ENCODE assay signal across 11 cellular contexts in genomic region chr1:8017495-8018310, GRCh38. TPM values are rescaled to one million over a fixed set of nuclear protein-coding genes. Genes with fewer than 3 reads are reported as not detected.
A peak's percentile ranks its signal among the peaks of the same experiment; 100 is the strongest.
DNase-seq lines count a peak whose midpoint lies in the region; ATAC-seq, FAIRE-seq and TF ChIP-seq lines count a peak whose summit lies in the region.
"Had no signal": no experiment of that assay in that cellular context is flagged by ENCODE, and none has a peak within 500 bp of the region (broad histone marks: within the 10 kb centered on the region; RNA-seq: fewer than 3 reads in every experiment).

No MANE protein-coding gene starts in this region.

- no peaks in the 10 kb centered on the region for H3K36me3 ChIP-seq in SK-N-MC (ENCODE audit: insufficient read depth, low read length)

- peak overlapping the region; percentile 23 for H3K4me3 ChIP-seq in SK-N-MC
- H3K4me3 ChIP-seq: GM12878 had no signal

- ATAC-seq in foreskin keratinocyte (no peak), HG02852 (IDR thresholded peaks at IDR 0.05; ENCODE audit: unreplicated experiment) (no peak), HG02642 (IDR thresholded peaks at IDR 0.05; ENCODE audit: poor library complexity, unreplicated experiment) (no peak)
- no peak for ATAC-seq in stimulated activated naive CD8-positive, alpha-beta T cell treated with anti-CD3 and anti-CD28 coated beads, Interleukin-15, amount 100 ng/mL, for 72 hours
- ATAC-seq: activated naive CD8-positive, alpha-beta T cell treated with anti-CD3 and anti-CD28 coated beads, Interleukin-2, amount 50 U/mL, for 24 hours had no signal

- no peak overlapping the region for H3K9ac ChIP-seq in SK-N-MC (ENCODE audit: insufficient read length)

- no peak for TF ChIP-seq POLR2A in H54 (IDR thresholded peaks at IDR 0.05; ENCODE audit: low read depth, low read length)

- H3K4me1 Mint-ChIP-seq in stimulated activated naive CD8-positive, alpha-beta T cell treated with anti-CD3 and anti-CD28 coated beads, Interleukin-15, amount 100 ng/mL, for 72 hours = peaks cover 6% of the 10 kb centered on the region
- H3K4me1 Mint-ChIP-seq: activated naive CD8-positive, alpha-beta T cell treated with anti-CD3 and anti-CD28 coated beads, Interleukin-2, amount 50 U/mL, for 24 hours had no signal

- no peaks in the 10 kb centered on the region for H3K27me3 ChIP-seq in foreskin keratinocyte

- H3K27me3 Mint-ChIP-seq in stimulated activated naive CD8-positive, alpha-beta T cell treated with anti-CD3 and anti-CD28 coated beads, Interleukin-15, amount 100 ng/mL, for 72 hours = peaks cover 37% of the 10 kb centered on the region

- no peak overlapping the region for H3K27ac Mint-ChIP-seq in stimulated activated naive CD8-positive, alpha-beta T cell treated with anti-CD3 and anti-CD28 coated beads, Interleukin-15, amount 100 ng/mL, for 72 hours
- H3K27ac Mint-ChIP-seq: activated naive CD8-positive, alpha-beta T cell treated with anti-CD3 and anti-CD28 coated beads, Interleukin-2, amount 50 U/mL, for 24 hours; stimulated activated naive CD8-positive, alpha-beta T cell treated with anti-CD3 and anti-CD28 coated beads, Interleukin-15, Interleukin-2, amounts not matched to agents 100 ng/mL and 50 ng/mL, for 24 hours had no signal

- DNase-seq in H54 (ENCODE audit: insufficient read length, low spot score) (no peak), SK-N-MC (ENCODE audit: low read depth, low spot score) (peak; percentile 76), foreskin keratinocyte (peak in 1 of 2 donors; percentile 85), renal cortical epithelial cell (ENCODE audit: low read depth) (peak; percentile 74)
- no peak for DNase-seq in activated effector memory CD4-positive, alpha-beta T cell treated with anti-CD3 and anti-CD28 coated beads, Interleukin-2, amount 50 U/mL, for 16 hours
- no peak for DNase-seq in stimulated activated naive CD8-positive, alpha-beta T cell treated with anti-CD3 and anti-CD28 coated beads, Interleukin-15, amount 100 ng/mL, for 72 hours
- DNase-seq: activated naive CD8-positive, alpha-beta T cell treated with anti-CD3 and anti-CD28 coated beads, Interleukin-2, amount 50 U/mL, for 24 hours had no signal

- 0 out of 2 replicates have a peak overlapping the region, but pooled peaks have one; percentile 6 for H3K27ac ChIP-seq in SK-N-MC
- H3K27ac ChIP-seq in foreskin keratinocyte = peak overlapping the region; percentile 36

- no peaks in the 10 kb centered on the region for H3K9me3 ChIP-seq in SK-N-MC (ENCODE audit: low read depth, low read length)

- peaks cover 64% of the 10 kb centered on the region for H3K4me1 ChIP-seq in foreskin keratinocyte

- no peak for TF ChIP-seq CTCF in foreskin keratinocyte (conservative IDR thresholded peaks at IDR 0.05)

- FAIRE-seq in H54 (lab: Jason Lieb, UNC) = peak; percentile 43
- FAIRE-seq: GM12878 had no signal

- H3K4me3 Mint-ChIP-seq in stimulated activated naive CD8-positive, alpha-beta T cell treated with anti-CD3 and anti-CD28 coated beads, Interleukin-15, amount 100 ng/mL, for 72 hours = no peak overlapping the region
- H3K4me3 Mint-ChIP-seq: activated naive CD8-positive, alpha-beta T cell treated with anti-CD3 and anti-CD28 coated beads, Interleukin-2, amount 50 U/mL, for 24 hours; stimulated activated naive CD8-positive, alpha-beta T cell treated with anti-CD3 and anti-CD28 coated beads, Interleukin-15, Interleukin-2, amounts not matched to agents 100 ng/mL and 50 ng/mL, for 24 hours had no signal

- no peaks in the 10 kb centered on the region for H3K9me3 Mint-ChIP-seq in stimulated activated naive CD8-positive, alpha-beta T cell treated with anti-CD3 and anti-CD28 coated beads, Interleukin-15, amount 100 ng/mL, for 72 hours
- H3K9me3 Mint-ChIP-seq: activated naive CD8-positive, alpha-beta T cell treated with anti-CD3 and anti-CD28 coated beads, Interleukin-2, amount 50 U/mL, for 24 hours; stimulated activated naive CD8-positive, alpha-beta T cell treated with anti-CD3 and anti-CD28 coated beads, Interleukin-15, Interleukin-2, amounts not matched to agents 100 ng/mL and 50 ng/mL, for 24 hours had no signal

RNA-seq across cellular contexts. Expression of gene ERRFI1, which starts 8.4 kb away (rescaled TPM):
- 98.3 and 108 TPM in 2 replicates for total RNA-seq in foreskin keratinocyte
- 39.9 and 53.9 TPM in 2 replicates for polyA plus RNA-seq in foreskin keratinocyte
- 38.3 and 47.8 TPM in 2 replicates for total RNA-seq in renal cortical epithelial cell

RNA-seq across cellular contexts. Expression of gene PARK7, which starts 56.2 kb away (rescaled TPM):
- 205 and 269 TPM in 2 replicates for total RNA-seq in foreskin keratinocyte
- polyA plus RNA-seq in foreskin keratinocyte = 436 and 503 TPM in 2 replicates
- 245 and 262 TPM in 2 replicates for total RNA-seq in renal cortical epithelial cell

Comparison
In these comparisons a context has a peak if more than half of its experiments do, and no peak if none do; other contexts are left out.
1. DNase-seq: peak in SK-N-MC (single experiment) and renal cortical epithelial cell (single experiment); none in H54 (single experiment), activated effector memory CD4-positive, alpha-beta T cell treated with anti-CD3 and anti-CD28 coated beads, Interleukin-2, amount 50 U/mL, for 16 hours (single experiment) and stimulated activated naive CD8-positive, alpha-beta T cell treated with anti-CD3 and anti-CD28 coated beads, Interleukin-15, amount 100 ng/mL, for 72 hours (0 of 2).